ENCODE assay signal across 17 cellular contexts in genomic region chr17:43531955-43532354, GRCh38. TPM values are rescaled to one million over a fixed set of nuclear protein-coding genes. Genes with fewer than 3 reads are reported as not detected.
"Had no signal": no experiment of that assay in that cellular context is flagged by ENCODE, and none has a peak within 500 bp of the region (broad histone marks: within the 10 kb centered on the region; RNA-seq: fewer than 3 reads in every experiment).

No MANE protein-coding gene starts in this region.

- H3K27me3 Mint-ChIP-seq: activated CD4-positive, alpha-beta T cell treated with anti-CD3 and anti-CD28 coated beads, Interleukin-2, amount 10 ng/mL, durations not matched to agents 7 days and 5 days; naive thymus-derived CD4-positive, alpha-beta T cell; stimulated activated naive CD8-positive, alpha-beta T cell treated with anti-CD3 and anti-CD28 coated beads, Interleukin-15, Interleukin-2, amounts not matched to agents 100 ng/mL and 50 ng/mL, for 24 hours had no signal

- H3K4me3 Mint-ChIP-seq: activated CD4-positive, alpha-beta T cell treated with anti-CD3 and anti-CD28 coated beads, Interleukin-2, amount 10 ng/mL, durations not matched to agents 7 days and 5 days; activated T-helper 1 cell treated with anti-CD3 and anti-CD28 coated beads, Interleukin-12 subunit alpha, Interleukin-12 subunit beta, Interleukin-2, Interleukin-4 antibody, amounts not matched to agents 30 ng/mL and 10 ng/mL and 1 ng/mL, durations not matched to agents 14 hours and 24 hours and 36 hours; naive thymus-derived CD4-positive, alpha-beta T cell; stimulated activated naive CD8-positive, alpha-beta T cell treated with anti-CD3 and anti-CD28 coated beads, Interleukin-15, Interleukin-2, amounts not matched to agents 100 ng/mL and 50 ng/mL, for 24 hours had no signal

- H3K27ac Mint-ChIP-seq: activated CD4-positive, alpha-beta T cell treated with anti-CD3 and anti-CD28 coated beads, Interleukin-2, amount 10 ng/mL, durations not matched to agents 7 days and 5 days; activated T-helper 1 cell treated with anti-CD3 and anti-CD28 coated beads, Interleukin-12 subunit alpha, Interleukin-12 subunit beta, Interleukin-2, Interleukin-4 antibody, amounts not matched to agents 30 ng/mL and 10 ng/mL and 1 ng/mL, durations not matched to agents 14 hours and 24 hours and 36 hours; stimulated activated naive CD8-positive, alpha-beta T cell treated with anti-CD3 and anti-CD28 coated beads, Interleukin-15, Interleukin-2, amounts not matched to agents 100 ng/mL and 50 ng/mL, for 24 hours had no signal

- H3K9me3 Mint-ChIP-seq: activated CD4-positive, alpha-beta T cell treated with anti-CD3 and anti-CD28 coated beads, Interleukin-2, amount 10 ng/mL, durations not matched to agents 7 days and 5 days; activated T-helper 1 cell treated with anti-CD3 and anti-CD28 coated beads, Interleukin-12 subunit alpha, Interleukin-12 subunit beta, Interleukin-2, Interleukin-4 antibody, amounts not matched to agents 30 ng/mL and 10 ng/mL and 1 ng/mL, durations not matched to agents 14 hours and 24 hours and 36 hours; endodermal cell; naive thymus-derived CD4-positive, alpha-beta T cell; stimulated activated naive CD8-positive, alpha-beta T cell treated with anti-CD3 and anti-CD28 coated beads, Interleukin-15, Interleukin-2, amounts not matched to agents 100 ng/mL and 50 ng/mL, for 24 hours had no signal

- DNase-seq: activated CD4-positive, alpha-beta T cell treated with anti-CD3 and anti-CD28 coated beads, Interleukin-2, amount 10 ng/mL, durations not matched to agents 7 days and 5 days; activated CD4-positive, CD25-positive, alpha-beta regulatory T cell; activated naive CD4-positive, alpha-beta T cell; dermis blood vessel endothelial cell; endodermal cell; mammary epithelial cell; naive thymus-derived CD4-positive, alpha-beta T cell; SW 1271; upper lobe of left lung had no signal

- H3K9me3 ChIP-seq: neutrophil, right atrium auricular region, suprapubic skin, upper lobe of left lung had no signal

- H3K4me3 ChIP-seq: hepatocyte, right atrium auricular region, suprapubic skin, upper lobe of left lung had no signal

- ATAC-seq: left lobe of liver; naive thymus-derived CD4-positive, alpha-beta T cell had no signal

- H3K27ac ChIP-seq: neutrophil, suprapubic skin had no signal

- H3K27me3 ChIP-seq: hepatocyte, neutrophil, right atrium auricular region, suprapubic skin, upper lobe of left lung had no signal

RNA-seq across cellular contexts. Expression of gene ETV4, which starts 14.2 kb away (rescaled TPM):
- total RNA-seq: mononuclear cell had no signal
- polyA plus RNA-seq: naive thymus-derived CD4-positive, alpha-beta T cell had no signal
